Comparison of ENCODE assay signal across 15 cellular contexts in the genomic region with DNA sequence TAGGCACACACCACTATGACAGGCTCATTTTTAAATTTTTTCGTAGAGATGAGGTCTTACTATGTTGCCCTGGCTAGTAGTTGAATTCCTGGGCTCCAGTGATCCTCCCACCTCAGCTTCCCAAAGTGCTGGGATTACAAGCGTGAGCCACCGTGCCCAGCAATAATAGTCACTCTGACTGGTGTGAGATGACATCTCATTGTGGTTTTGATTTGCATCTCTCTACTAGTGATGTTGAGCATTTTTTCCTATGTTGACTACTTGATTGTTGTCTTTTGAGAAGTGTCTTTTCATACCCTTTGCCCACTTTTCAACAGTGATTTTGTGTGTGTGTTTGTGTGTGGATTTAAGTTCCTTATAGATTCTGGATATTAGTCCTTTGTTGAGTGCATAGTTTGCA. TPM values are rescaled to one million over a fixed set of nuclear protein-coding genes. Genes with fewer than 3 reads are reported as not detected.
A peak's percentile ranks its signal among the peaks of the same experiment; 100 is the strongest.
DNase-seq lines count a peak whose midpoint lies in the region; ATAC-seq, FAIRE-seq and TF ChIP-seq lines count a peak whose summit lies in the region.
"Had no signal": no experiment of that assay in that cellular context is flagged by ENCODE, and none has a peak within 500 bp of the region (broad histone marks: within the 10 kb centered on the region; RNA-seq: fewer than 3 reads in every experiment).

No MANE protein-coding gene starts in this region.

- no peak for FAIRE-seq in frontal cortex (lab: Jason Lieb, UNC)

- intact Hi-C loops in MCF 10A (cut with micrococcal nuclease) (no loop called here), breast epithelium (cut with DNase I; ENCODE audit: low total_unique reads) (no loop called here)

- TF ChIP-seq CTCF in MCF 10A (IDR thresholded peaks at IDR 0.05; ENCODE audit: unreplicated experiment) = no peak
- TF ChIP-seq CTCF in breast epithelium (IDR thresholded peaks at IDR 0.05) = no peak
- TF ChIP-seq CTCF in foreskin keratinocyte (conservative IDR thresholded peaks at IDR 0.05) = no peak
- no peak for TF ChIP-seq CTCF in type B pancreatic cell (conservative IDR thresholded peaks at IDR 0.05)

- no peaks in the 10 kb centered on the region for H3K9me3 Mint-ChIP-seq in MCF 10A (ENCODE audit: unreplicated experiment)
- H3K9me3 Mint-ChIP-seq in T-helper 2 cell treated with Interferon-gamma antibody and Interleukin-4, amounts not matched to agents 5 μg/mL and 100 μg/mL, for 36 hours = no peaks in the 10 kb centered on the region
- peaks cover 4% of the 10 kb centered on the region for H3K9me3 Mint-ChIP-seq in type B pancreatic cell
- H3K9me3 Mint-ChIP-seq: naive B cell had no signal

- POLR2A ChIA-PET in MCF 10A (lab: Yijun Ruan, JAX) = interaction anchor here (0.7 to 1.8 kb wide), 4 partner anchors 9 to 27 kb away, joined by 3 to 6 read pairs (median 4); no protein-coding TSS in a partner anchor

- H3K4me1 Mint-ChIP-seq in MCF 10A (ENCODE audit: insufficient read depth, unreplicated experiment) (peaks cover 35% of the 10 kb centered on the region), type B pancreatic cell (ENCODE audit: unreplicated experiment) (peaks cover 12% of the 10 kb centered on the region)
- peaks cover 49% of the 10 kb centered on the region for H3K4me1 Mint-ChIP-seq in T-helper 2 cell treated with Interferon-gamma antibody and Interleukin-4, amounts not matched to agents 5 μg/mL and 100 μg/mL, for 36 hours (ENCODE audit: low read depth)

- peaks cover 91% of the 10 kb centered on the region for H3K36me3 Mint-ChIP-seq in MCF 10A (ENCODE audit: insufficient read depth, unreplicated experiment)
- H3K36me3 Mint-ChIP-seq in T-helper 2 cell treated with Interferon-gamma antibody and Interleukin-4, amounts not matched to agents 5 μg/mL and 100 μg/mL, for 36 hours (ENCODE audit: low read depth) = peaks cover 56% of the 10 kb centered on the region
- H3K36me3 Mint-ChIP-seq in type B pancreatic cell = peaks cover 38% of the 10 kb centered on the region

- ATAC-seq in foreskin keratinocyte = peak; percentile 42
- ATAC-seq in GM21576 (IDR thresholded peaks at IDR 0.05; ENCODE audit: unreplicated experiment) = no peak
- ATAC-seq in GM18909 (IDR thresholded peaks at IDR 0.05; ENCODE audit: poor library complexity, unreplicated experiment) = no peak

- BruUV-seq in MCF 10A (replicated peaks; lab: Mats Ljungman, UMichigan) = no TSS peak

- no peaks in the 10 kb centered on the region for H3K36me3 ChIP-seq in breast epithelium

- H3K4me3 ChIP-seq in breast epithelium = no peak overlapping the region
- H3K4me3 ChIP-seq: Peyer's patch, thyroid gland had no signal

- H3K27ac Mint-ChIP-seq in MCF 10A (ENCODE audit: low read depth, unreplicated experiment) = peak overlapping the region; percentile 84
- peak overlapping the region; percentile 66 for H3K27ac Mint-ChIP-seq in T-helper 2 cell treated with Interferon-gamma antibody and Interleukin-4, amounts not matched to agents 5 μg/mL and 100 μg/mL, for 36 hours
- peak overlapping the region; percentile 77 for H3K27ac Mint-ChIP-seq in type B pancreatic cell

- no peaks in the 10 kb centered on the region for H3K9me3 ChIP-seq in breast epithelium
- H3K9me3 ChIP-seq: Peyer's patch, thyroid gland had no signal

- no peak overlapping the region for H3K27ac ChIP-seq in breast epithelium
- peak overlapping the region; percentile 32 for H3K27ac ChIP-seq in foreskin keratinocyte
- H3K27ac ChIP-seq: Peyer's patch, thyroid gland had no signal

- H3K4me1 ChIP-seq in breast epithelium (peaks cover 0 to 6% of the 10 kb centered on the region in 2 donors), foreskin keratinocyte (peaks cover 57% of the 10 kb centered on the region)

- H3K27me3 ChIP-seq in breast epithelium (no peaks in the 10 kb centered on the region), foreskin keratinocyte (no peaks in the 10 kb centered on the region)
- H3K27me3 ChIP-seq: Peyer's patch, thyroid gland had no signal

- H3K27me3 Mint-ChIP-seq in MCF 10A (ENCODE audit: insufficient read depth, unreplicated experiment) = no peaks in the 10 kb centered on the region
- no peaks in the 10 kb centered on the region for H3K27me3 Mint-ChIP-seq in T-helper 2 cell treated with Interferon-gamma antibody and Interleukin-4, amounts not matched to agents 5 μg/mL and 100 μg/mL, for 36 hours (ENCODE audit: low read depth)
- no peaks in the 10 kb centered on the region for H3K27me3 Mint-ChIP-seq in type B pancreatic cell
- H3K27me3 Mint-ChIP-seq: naive B cell had no signal

- TF ChIP-seq POLR2A in breast epithelium (IDR thresholded peaks at IDR 0.05) = no peak

- CTCF ChIA-PET in MCF 10A (lab: Yijun Ruan, JAX) = interaction anchor here (0.8 kb wide), 1 partner anchor 14 kb away, joined by 3 read pairs; no protein-coding TSS in a partner anchor

- DNase-seq in MCF 10A (ENCODE audit: unreplicated experiment) = no peak
- no peak for DNase-seq in breast epithelium (ENCODE audit: low spot score in 2 of 2)
- no peak for DNase-seq in T-helper 2 cell treated with Interferon-gamma antibody and Interleukin-4, amounts not matched to agents 5 μg/mL and 100 μg/mL, for 36 hours (ENCODE audit: low spot score)
- DNase-seq in foreskin keratinocyte = peak in 1 of 2 donors; percentile 58
- DNase-seq in type B pancreatic cell (ENCODE audit: extremely low spot score, unreplicated experiment) = no peak
- no peak for DNase-seq in frontal cortex (ENCODE audit: low spot score in 2 of 2)
- DNase-seq: activated effector memory CD4-positive, alpha-beta T cell treated with Interleukin-2 at 50 U/mL for 16 hours; dermis blood vessel endothelial cell; H7; naive B cell; NCI-H748 treated with DMSO at 0.1 percent for 48 hours; Peyer's patch; thyroid gland had no signal

- H3K4me3 Mint-ChIP-seq in MCF 10A (ENCODE audit: unreplicated experiment) = no peak overlapping the region
- no peak overlapping the region for H3K4me3 Mint-ChIP-seq in T-helper 2 cell treated with Interferon-gamma antibody and Interleukin-4, amounts not matched to agents 5 μg/mL and 100 μg/mL, for 36 hours
- H3K4me3 Mint-ChIP-seq in type B pancreatic cell = peak overlapping the region; percentile 9
- H3K4me3 Mint-ChIP-seq: naive B cell had no signal

RNA-seq across cellular contexts. Expression of gene ATP2A2, which starts 26.3 kb away (rescaled TPM):
- 272 and 308 TPM in 2 replicates for total RNA-seq in MCF 10A (2022)
- 100 to 1,000 TPM in 2 of 3 donors, 10 to 100 TPM in 1; 95.1 to 109 (median 102) TPM for total RNA-seq in breast epithelium
- 251 and 257 TPM in 2 replicates for total RNA-seq in foreskin keratinocyte
- polyA plus RNA-seq in foreskin keratinocyte = 71.6 and 80.2 TPM in 2 replicates
- 163 and 203 TPM in 2 replicates for total RNA-seq in type B pancreatic cell (ENCODE audit: low replicate concordance)
- 149 TPM for total RNA-seq in frontal cortex
